ENCODE assay signal across 13 cellular contexts in genomic region chr1:22731924-22732522, GRCh38. TPM values are rescaled to one million over a fixed set of nuclear protein-coding genes. Genes with fewer than 3 reads are reported as not detected.
A peak's percentile ranks its signal among the peaks of the same experiment; 100 is the strongest.
DNase-seq lines count a peak whose midpoint lies in the region; TF ChIP-seq lines count a peak whose summit lies in the region.
"Had no signal": no experiment of that assay in that cellular context is flagged by ENCODE, and none has a peak within 500 bp of the region (broad histone marks: within the 10 kb centered on the region; RNA-seq: fewer than 3 reads in every experiment).

No MANE protein-coding gene starts in this region.

- H3K4me3 ChIP-seq in fibroblast of mammary gland (ENCODE audit: control insufficient read depth, low read depth, low read length) = no peak overlapping the region
- H3K4me3 ChIP-seq in CD8-positive, alpha-beta memory T cell (ENCODE audit: low read length) = no peak overlapping the region

- no peaks in the 10 kb centered on the region for H3K27me3 ChIP-seq in CD8-positive, alpha-beta memory T cell (ENCODE audit: insufficient read depth, low read length, poor library complexity, severe bottlenecking)

- no peak overlapping the region for H3K27ac Mint-ChIP-seq in CD8-positive, alpha-beta memory T cell
- H3K27ac Mint-ChIP-seq: activated CD8-positive, alpha-beta T cell treated with anti-CD3 and anti-CD28 coated beads for 36 hours had no signal

- H3K4me1 Mint-ChIP-seq in CD8-positive, alpha-beta memory T cell = no peaks in the 10 kb centered on the region

- no peaks in the 10 kb centered on the region for H3K4me1 ChIP-seq in CD8-positive, alpha-beta memory T cell (ENCODE audit: insufficient read depth, low read length)

- H3K27me3 Mint-ChIP-seq in CD8-positive, alpha-beta memory T cell = peaks cover 0 to 2% of the 10 kb centered on the region in 2 donors

- peak; percentile 67 for TF ChIP-seq CTCF in fibroblast of mammary gland (conservative IDR thresholded peaks at IDR 0.05; ENCODE audit: control insufficient read depth, insufficient read depth, low read depth, low read length)

- no peaks in the 10 kb centered on the region for H3K36me3 Mint-ChIP-seq in CD8-positive, alpha-beta memory T cell

- no peaks in the 10 kb centered on the region for H3K36me3 ChIP-seq in CD8-positive, alpha-beta memory T cell (ENCODE audit: insufficient read depth, low read length)

- H3K9me3 ChIP-seq in CD8-positive, alpha-beta memory T cell (ENCODE audit: low read length) = no peaks in the 10 kb centered on the region

- H3K27ac ChIP-seq in temporal lobe (ENCODE audit: low read depth, low read length) = peak overlapping the region; percentile 20
- no peak overlapping the region for H3K27ac ChIP-seq in CD8-positive, alpha-beta memory T cell (ENCODE audit: low read depth, low read length)

- DNase-seq in NCI-H82 (lab: John Stamatoyannopoulos, UW) (peak; percentile 52), NCI-H82 treated with DMSO at 0.1 percent for 48 hours (lab: John Stamatoyannopoulos, UW; ENCODE audit: unreplicated experiment) (no peak), OCI-M1 (lab: John Stamatoyannopoulos, UW) (peak; percentile 41), fibroblast of mammary gland (ENCODE audit: low read depth) (peak; percentile 56), NCI-H187 treated with DMSO at 0.1 percent for 48 hours (lab: John Stamatoyannopoulos, UW) (no peak), NCI-H187 (lab: John Stamatoyannopoulos, UW) (no peak)
- DNase-seq in CD8-positive, alpha-beta memory T cell = no peak
- DNase-seq: ACHN; activated CD8-positive, alpha-beta T cell treated with anti-CD3 and anti-CD28 coated beads for 36 hours; midbrain; NCI-H1694 treated with DMSO at 0.1 percent for 48 hours; SIG-M5 had no signal

- CTCF ChIA-PET in CD8-positive, alpha-beta memory T cell (lab: Charles Lee) = interaction anchor here (1.1 kb wide), 1 partner anchor 12 kb away, joined by 3 read pairs; no protein-coding TSS in a partner anchor

- no peaks in the 10 kb centered on the region for H3K9me3 Mint-ChIP-seq in CD8-positive, alpha-beta memory T cell
- H3K9me3 Mint-ChIP-seq: activated CD8-positive, alpha-beta T cell treated with anti-CD3 and anti-CD28 coated beads for 36 hours had no signal

- no peak overlapping the region for H3K4me3 Mint-ChIP-seq in CD8-positive, alpha-beta memory T cell
- H3K4me3 Mint-ChIP-seq: activated CD8-positive, alpha-beta T cell treated with anti-CD3 and anti-CD28 coated beads for 36 hours had no signal

- POLR2A ChIA-PET in CD8-positive, alpha-beta memory T cell (lab: Charles Lee) = no interaction called here

RNA-seq across cellular contexts. Expression of gene EPHB2, which starts 21.4 kb away (rescaled TPM):
- total RNA-seq in temporal lobe = 31.0 TPM
- under 1 TPM; 0.22 to 0.33 TPM for total RNA-seq in CD8-positive, alpha-beta memory T cell
- not detected for polyA plus RNA-seq in CD8-positive, alpha-beta memory T cell

Comparison
In these comparisons a context has a peak if more than half of its experiments do, and no peak if none do; other contexts are left out.
1. DNase-seq: peak in NCI-H82 (single experiment), OCI-M1 (single experiment) and fibroblast of mammary gland (single experiment); none in NCI-H82 treated with DMSO at 0.1 percent for 48 hours (single experiment), NCI-H187 treated with DMSO at 0.1 percent for 48 hours (single experiment), NCI-H187 (0 of 2) and CD8-positive, alpha-beta memory T cell (0 of 5).
2. RNA of gene EPHB2, which starts 21.4 kb away (total RNA-seq): 31.0 TPM in temporal lobe (single experiment); 0.22 to 0.33 TPM in CD8-positive, alpha-beta memory T cell; every median in the first group is over 10 times any median in the second.